6 cellular contexts compared by ENCODE assay signal in the genomic region with DNA sequence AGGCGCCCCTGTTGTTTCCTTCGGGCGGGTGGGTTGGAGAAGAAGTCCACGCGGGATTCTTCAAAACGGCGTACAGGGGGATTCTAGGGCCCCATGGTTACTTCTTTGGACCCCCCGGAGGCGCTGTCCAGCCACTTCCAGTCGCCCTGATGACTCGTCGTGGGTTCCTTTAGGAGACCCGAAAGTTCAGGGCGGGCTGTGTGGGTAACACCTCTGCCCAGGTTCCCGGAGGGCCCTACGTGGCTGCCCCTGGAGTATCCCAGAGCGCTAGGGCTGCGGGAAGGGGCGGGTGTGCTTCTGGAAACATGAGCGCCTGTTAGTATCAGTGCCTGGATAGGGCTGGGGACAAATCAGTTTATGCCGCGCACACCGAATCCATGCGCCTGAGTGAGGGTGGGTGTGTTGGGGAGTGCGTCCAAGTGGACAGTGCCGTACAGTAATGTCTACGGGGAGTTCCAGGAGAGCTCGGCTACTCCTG. TPM values are rescaled to one million over a fixed set of nuclear protein-coding genes. Genes with fewer than 3 reads are reported as not detected.
DNase-seq lines count a peak whose midpoint lies in the region; ATAC-seq and TF ChIP-seq lines count a peak whose summit lies in the region.

No MANE protein-coding gene starts in this region.

- no peaks in the 10 kb centered on the region for H3K36me3 ChIP-seq in RWPE2 (ENCODE audit: low read depth)
- H3K36me3 ChIP-seq in fibroblast of lung (ENCODE audit: control insufficient read depth, insufficient read depth, low read length): peaks cover 18% of the 10 kb centered on the region

- H3K4me1 ChIP-seq in RWPE2 (ENCODE audit: insufficient read depth, poor library complexity, severe bottlenecking) (no peaks in the 10 kb centered on the region), fibroblast of lung (ENCODE audit: control insufficient read depth, extremely low read depth, insufficient read depth, low read length) (peaks cover 1% of the 10 kb centered on the region)

- peak; percentile 54 for ATAC-seq in RWPE2 (ENCODE audit: low read depth)
- no peak for ATAC-seq in HG03095 (IDR thresholded peaks at IDR 0.05; ENCODE audit: unreplicated experiment)
- ATAC-seq in GM18520 (IDR thresholded peaks at IDR 0.05; ENCODE audit: unreplicated experiment): no peak

- DNase-seq in GM13976 (ENCODE audit: low spot score) (peak; percentile 50), RWPE2 (ENCODE audit: low spot score) (peak; percentile 75), fibroblast of lung (ENCODE audit: low read depth in 2 of 2) (peak; percentile 66 to 80)
- peak in 5 of 6 experiments; percentile 36 to 77 (median 58) for DNase-seq in stimulated activated naive CD4-positive, alpha-beta T cell (lab: John Stamatoyannopoulos, UW)

- no peaks in the 10 kb centered on the region for H3K9me3 ChIP-seq in RWPE2 (ENCODE audit: severe bottlenecking)
- no peaks in the 10 kb centered on the region for H3K9me3 ChIP-seq in fibroblast of lung (ENCODE audit: control insufficient read depth, insufficient read depth, low read depth, low read length)

- peaks cover 42% of the 10 kb centered on the region for H3K79me2 ChIP-seq in fibroblast of lung (ENCODE audit: control insufficient read depth, insufficient read depth, low read length)

- H2AFZ ChIP-seq in fibroblast of lung (ENCODE audit: low read length): no peak overlapping the region

- peak overlapping the region; percentile 39 for H3K4me3 ChIP-seq in RWPE2 (ENCODE audit: severe bottlenecking)
- H3K4me3 ChIP-seq in fibroblast of lung (replicated peaks in 1 of 4; ENCODE audit: control extremely low read depth in 1 of 4, insufficient read depth in 1 of 4, low read depth in 3 of 4, low read length in 4 of 4): peak overlapping the region; percentile 30 to 80 (median 60)

- H3K9ac ChIP-seq in fibroblast of lung (ENCODE audit: insufficient read depth, low read length): peak overlapping the region; percentile 64

- H3K27ac ChIP-seq in RWPE2 (ENCODE audit: poor library complexity, severe bottlenecking): peak overlapping the region; percentile 11
- H3K27ac ChIP-seq in fibroblast of lung (ENCODE audit: insufficient read depth, low read length): peak overlapping the region; percentile 8

- peak overlapping the region; percentile 57 for H3K4me2 ChIP-seq in fibroblast of lung (ENCODE audit: extremely low read depth, insufficient read depth, low read length)

- no peaks in the 10 kb centered on the region for H4K20me1 ChIP-seq in fibroblast of lung (ENCODE audit: control insufficient read depth, extremely low read depth, insufficient read depth, low read length)

- peaks cover 2% of the 10 kb centered on the region for H3K27me3 ChIP-seq in RWPE2 (ENCODE audit: insufficient read depth, poor library complexity, severe bottlenecking)
- H3K27me3 ChIP-seq in fibroblast of lung (ENCODE audit: control insufficient read depth, insufficient read depth, low read length): no peaks in the 10 kb centered on the region

- in situ Hi-C loops in GM13976 (cut with MboI; ENCODE audit: low sequenced_read_pairs, unreplicated experiment): no loop called here

- TF ChIP-seq CTCF in GM13976 (IDR thresholded peaks at IDR 0.05; ENCODE audit: borderline replicate concordance, control extremely low read depth, extremely low read depth, insufficient read depth, missing control alignments) (no peak), RWPE2 (IDR thresholded peaks at IDR 0.05; ENCODE audit: poor library complexity, severe bottlenecking) (no peak), fibroblast of lung (conservative IDR thresholded peaks at IDR 0.05 in 1 of 2, IDR thresholded peaks at IDR 0.05 in 1 of 2; ENCODE audit: low read depth in 1 of 2, low read length in 2 of 2) (no peak)

RNA-seq across cellular contexts. Expression of a gene that starts 0.6 kb away (rescaled TPM):
- 29.1 and 30.0 TPM in 2 replicates for total RNA-seq in fibroblast of lung
- polyA plus RNA-seq in fibroblast of lung: 8.2 and 11.3 TPM in 2 replicates
- polyA plus RNA-seq in fibroblast of lung (2012): 31.7 and 32.0 TPM in 2 replicates
- 14.0 and 15.0 TPM in 2 replicates for polyA minus RNA-seq in fibroblast of lung (ENCODE audit: low replicate concordance)

RNA-seq across cellular contexts. Expression of a gene that starts 12.5 kb away (rescaled TPM):
- total RNA-seq in fibroblast of lung: 40.6 and 41.1 TPM in 2 replicates
- polyA plus RNA-seq in fibroblast of lung: 27.9 and 41.8 TPM in 2 replicates
- 21.1 and 44.6 TPM in 2 replicates for polyA plus RNA-seq in fibroblast of lung (2012)
- 17.5 and 21.0 TPM in 2 replicates for polyA minus RNA-seq in fibroblast of lung (ENCODE audit: low replicate concordance)

RNA-seq across cellular contexts. Expression of a gene that starts 24.3 kb away (rescaled TPM):
- total RNA-seq in fibroblast of lung: 21.3 and 23.1 TPM in 2 replicates
- polyA plus RNA-seq in fibroblast of lung: 28.5 and 31.3 TPM in 2 replicates
- polyA plus RNA-seq in fibroblast of lung (2012): 33.4 and 34.1 TPM in 2 replicates
- polyA minus RNA-seq in fibroblast of lung (ENCODE audit: low replicate concordance): 194 and 205 TPM in 2 replicates

RNA-seq across cellular contexts. Expression of a gene that starts 29.2 kb away (rescaled TPM):
- total RNA-seq in fibroblast of lung: 0.51 and 0.83 TPM in 2 replicates
- 0.14 and 0.39 TPM in 2 replicates for polyA plus RNA-seq in fibroblast of lung
- 0.40 and 0.76 TPM in 2 replicates for polyA plus RNA-seq in fibroblast of lung (2012)
- polyA minus RNA-seq in fibroblast of lung (ENCODE audit: low replicate concordance): 0.20 TPM in 1 of 2 replicates, not detected in the other
